ENCODE assay signal across 24 cellular contexts in the genomic region with DNA sequence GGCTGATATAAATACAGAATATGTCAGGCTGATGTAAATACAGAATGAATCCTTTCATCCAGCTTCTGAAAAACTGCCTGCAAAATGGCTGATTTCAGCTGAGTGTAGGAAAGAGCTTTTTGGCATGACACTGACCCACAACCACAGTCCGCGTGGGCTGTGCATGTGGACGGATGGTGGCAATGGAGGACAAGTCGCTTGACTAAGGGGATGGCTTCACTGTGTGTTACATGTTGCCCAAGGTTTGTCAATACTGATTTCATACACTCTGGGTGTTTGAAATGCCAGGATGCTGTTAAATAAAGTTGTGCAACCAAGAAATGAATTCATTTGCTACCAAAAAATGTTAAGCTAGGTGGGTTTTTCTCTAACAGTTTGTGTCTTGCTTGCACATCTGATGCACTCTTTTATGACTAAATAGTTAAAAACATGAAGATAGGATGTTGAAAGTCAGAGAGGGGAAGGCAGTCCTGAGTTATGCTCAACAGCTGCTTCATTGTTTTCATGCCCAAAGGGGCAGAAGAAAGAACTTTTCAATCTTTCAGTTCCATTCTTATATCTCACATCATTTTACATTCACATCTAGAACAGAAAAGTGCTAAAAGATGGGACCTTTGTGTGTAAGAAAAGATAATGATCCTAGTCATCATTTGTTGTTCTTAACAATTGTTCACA. TPM values are rescaled to one million over a fixed set of nuclear protein-coding genes. Genes with fewer than 3 reads are reported as not detected.
"Had no signal": no experiment of that assay in that cellular context is flagged by ENCODE, and none has a peak within 500 bp of the region (broad histone marks: within the 10 kb centered on the region; RNA-seq: fewer than 3 reads in every experiment).

No MANE protein-coding gene starts in this region.

- H3K4me1 ChIP-seq: ascending aorta, foreskin keratinocyte, left lung, uterus had no signal

- H3K27ac Mint-ChIP-seq: activated CD4-positive, alpha-beta T cell treated with anti-CD3 and anti-CD28 coated beads, Interleukin-2, amount 10 ng/mL, durations not matched to agents 7 days and 5 days; activated CD8-positive, alpha-beta T cell treated with anti-CD3 and anti-CD28 coated beads, Interleukin-2, amount 10 ng/mL, durations not matched to agents 7 days and 5 days; activated naive CD4-positive, alpha-beta T cell treated with anti-CD3 and anti-CD28 coated beads, Interleukin-2, amount 50 U/mL, for 72 hours; immature natural killer cell; natural killer cell; stimulated activated naive B cell treated with anti-CD40 and anti-IgM and Interleukin-4, amounts not matched to agents 10 μg/mL and 1 μg/mL and 100 μg/mL, for 72 hours; T-helper 2 cell treated with Interferon-gamma antibody and Interleukin-4, amounts not matched to agents 5 μg/mL and 100 μg/mL, for 36 hours had no signal

- H3K27me3 ChIP-seq: ascending aorta, brain microvascular endothelial cell, foreskin keratinocyte, left lung, sigmoid colon, transverse colon had no signal

- H3K9me3 Mint-ChIP-seq: activated CD4-positive, alpha-beta T cell treated with anti-CD3 and anti-CD28 coated beads, Interleukin-2, amount 10 ng/mL, durations not matched to agents 7 days and 5 days; activated naive CD4-positive, alpha-beta T cell treated with anti-CD3 and anti-CD28 coated beads, Interleukin-2, amount 50 U/mL, for 72 hours; immature natural killer cell; natural killer cell; stimulated activated naive B cell treated with anti-CD40 and anti-IgM and Interleukin-4, amounts not matched to agents 10 μg/mL and 1 μg/mL and 100 μg/mL, for 72 hours; T-helper 2 cell treated with Interferon-gamma antibody and Interleukin-4, amounts not matched to agents 5 μg/mL and 100 μg/mL, for 36 hours had no signal

- DNase-seq: activated CD4-positive, alpha-beta T cell treated with anti-CD3 and anti-CD28 coated beads, Interleukin-2, amount 10 ng/mL, durations not matched to agents 7 days and 5 days; activated CD8-positive, alpha-beta T cell treated with anti-CD3 and anti-CD28 coated beads, Interleukin-2, amount 10 ng/mL, durations not matched to agents 7 days and 5 days; brain microvascular endothelial cell; central memory CD4-positive, alpha-beta T cell; dermis blood vessel endothelial cell; effector CD8-positive, alpha-beta T cell; erythroblast; foreskin keratinocyte; immature natural killer cell; left lung; natural killer cell; sigmoid colon; stimulated activated CD4-positive, alpha-beta T cell treated with anti-CD3 and anti-CD28 coated beads, Interleukin-2, amount 100 ng/mL, for 48 hours; stimulated activated CD8-positive, alpha-beta memory T cell treated with anti-CD3 and anti-CD28 coated beads, Interleukin-4, amount 100 ng/mL, for 48 hours; stimulated activated naive B cell treated with anti-CD40 and anti-IgM and Interleukin-4, amounts not matched to agents 10 μg/mL and 1 μg/mL and 100 μg/mL, for 72 hours; transverse colon; uterus had no signal

- H3K4me3 Mint-ChIP-seq: activated CD4-positive, alpha-beta T cell treated with anti-CD3 and anti-CD28 coated beads, Interleukin-2, amount 10 ng/mL, durations not matched to agents 7 days and 5 days; activated CD8-positive, alpha-beta T cell treated with anti-CD3 and anti-CD28 coated beads, Interleukin-2, amount 10 ng/mL, durations not matched to agents 7 days and 5 days; immature natural killer cell; natural killer cell; stimulated activated naive B cell treated with anti-CD40 and anti-IgM and Interleukin-4, amounts not matched to agents 10 μg/mL and 1 μg/mL and 100 μg/mL, for 72 hours; T-helper 2 cell treated with Interferon-gamma antibody and Interleukin-4, amounts not matched to agents 5 μg/mL and 100 μg/mL, for 36 hours had no signal

- H3K4me1 Mint-ChIP-seq: activated CD4-positive, alpha-beta T cell treated with anti-CD3 and anti-CD28 coated beads, Interleukin-2, amount 10 ng/mL, durations not matched to agents 7 days and 5 days; immature natural killer cell; natural killer cell; stimulated activated naive B cell treated with anti-CD40 and anti-IgM and Interleukin-4, amounts not matched to agents 10 μg/mL and 1 μg/mL and 100 μg/mL, for 72 hours had no signal

- H3K36me3 Mint-ChIP-seq: activated naive CD4-positive, alpha-beta T cell treated with anti-CD3 and anti-CD28 coated beads, Interleukin-2, amount 50 U/mL, for 72 hours; immature natural killer cell; natural killer cell; stimulated activated naive B cell treated with anti-CD40 and anti-IgM and Interleukin-4, amounts not matched to agents 10 μg/mL and 1 μg/mL and 100 μg/mL, for 72 hours had no signal

- H3K27ac ChIP-seq: ascending aorta, brain microvascular endothelial cell, foreskin keratinocyte, left lung, sigmoid colon, transverse colon, uterus, VCaP had no signal

- H3K9me3 ChIP-seq: ascending aorta, left lung, sigmoid colon, transverse colon, uterus had no signal

- ATAC-seq: activated CD4-positive, CD25-positive, alpha-beta regulatory T cell treated with anti-CD3 and anti-CD28 coated beads, Interleukin-2, amount 50 U/mL, for 24 hours; activated CD8-positive, alpha-beta T cell treated with anti-CD3 and anti-CD28 coated beads, Interleukin-2, amount 10 ng/mL, durations not matched to agents 7 days and 5 days; activated naive CD4-positive, alpha-beta T cell treated with anti-CD3 and anti-CD28 coated beads, Interleukin-2, amount 50 U/mL, for 72 hours; foreskin keratinocyte; left lung; natural killer cell; stimulated activated naive B cell treated with anti-CD40 and anti-IgM and Interleukin-4, amounts not matched to agents 10 μg/mL and 1 μg/mL and 100 μg/mL, for 72 hours had no signal

- H3K36me3 ChIP-seq: brain microvascular endothelial cell, left lung, sigmoid colon, transverse colon, uterus had no signal

- H3K4me3 ChIP-seq: ascending aorta, left lung, lung, sigmoid colon, transverse colon, uterus had no signal

RNA-seq across cellular contexts. Expression of a gene that starts 36.5 kb away (rescaled TPM):
- total RNA-seq: activated CD4-positive, alpha-beta T cell treated with anti-CD3 and anti-CD28 coated beads, Interleukin-2, amount 10 ng/mL, durations not matched to agents 7 days and 5 days; activated CD8-positive, alpha-beta T cell treated with anti-CD3 and anti-CD28 coated beads, Interleukin-2, amount 10 ng/mL, durations not matched to agents 7 days and 5 days; activated naive CD4-positive, alpha-beta T cell treated with anti-CD3 and anti-CD28 coated beads, Interleukin-2, amount 50 U/mL, for 72 hours; dermis blood vessel endothelial cell; foreskin keratinocyte; kidney epithelial cell; natural killer cell had no signal
- polyA plus RNA-seq: foreskin keratinocyte, immature natural killer cell had no signal
